13 cellular contexts compared by ENCODE assay signal in genomic region chr10:34049887-34050286, GRCh38.
DNase-seq lines count a peak whose midpoint lies in the region; ATAC-seq, FAIRE-seq and TF ChIP-seq lines count a peak whose summit lies in the region.
"Had no signal": no experiment of that assay in that cellular context is flagged by ENCODE, and none has a peak within 500 bp of the region (broad histone marks: within the 10 kb centered on the region; RNA-seq: fewer than 3 reads in every experiment).

No MANE protein-coding gene starts in this region.

- no peak for TF ChIP-seq RAD21 in HepG2 (CRISPR knock-in tag; IDR thresholded peaks at IDR 0.05)

- no peak for TF ChIP-seq POLR2A in HepG2 (IDR thresholded peaks at IDR 0.05; ENCODE audit: insufficient read depth in 1 of 2, low read depth in 2 of 2, low read length in 2 of 2)

- POLR2A ChIA-PET in HepG2 (lab: Yijun Ruan, JAX) = no interaction called here

- no peak for TF ChIP-seq CTCF in coronary artery (IDR thresholded peaks at IDR 0.05)
- no peak for TF ChIP-seq CTCF in WERI-Rb-1 (IDR thresholded peaks at IDR 0.05; ENCODE audit: low read depth, low read length)
- no peak for TF ChIP-seq CTCF in HepG2 (CRISPR knock-in tag; IDR thresholded peaks at IDR 0.05)

- intact Hi-C loops in HepG2 (cut with micrococcal nuclease; ENCODE audit: unreplicated experiment) = no loop called here

- TF ChIP-seq EP300 in HepG2 (IDR thresholded peaks at IDR 0.05; ENCODE audit: low read depth in 2 of 2, low read length in 2 of 2) = no peak
- TF ChIP-seq EP300 in HepG2 (CRISPR knock-in tag; IDR thresholded peaks at IDR 0.05; ENCODE audit: borderline replicate concordance) = no peak

- no peak overlapping the region for H3K9ac ChIP-seq in HepG2 (ENCODE audit: insufficient read depth, low read depth, low read length)
- H3K9ac ChIP-seq: parathyroid adenoma had no signal

- no peak for ATAC-seq in HG02571 (IDR thresholded peaks at IDR 0.05; ENCODE audit: unreplicated experiment)
- no peak for ATAC-seq in HG03571 (IDR thresholded peaks at IDR 0.05; ENCODE audit: unreplicated experiment)
- no peak for ATAC-seq in HepG2
- ATAC-seq: Panc1, WTC11 had no signal

- no peak overlapping the region for H2AFZ ChIP-seq in HepG2 (ENCODE audit: low read length)
- H2AFZ ChIP-seq: parathyroid adenoma had no signal

- H3K4me3 ChIP-seq in MG63 (no peak overlapping the region), coronary artery (no peak overlapping the region), WERI-Rb-1 (ENCODE audit: low read depth, low read length) (no peak overlapping the region), HepG2 (replicated peaks in 1 of 3; ENCODE audit: insufficient read depth in 1 of 3, low read depth in 2 of 3, low read length in 3 of 3) (no peak overlapping the region)

- H4K20me1 ChIP-seq in HepG2 (ENCODE audit: insufficient read depth, low read length) = no peaks in the 10 kb centered on the region

- in situ Hi-C loops in HepG2 (cut with HindIII; ENCODE audit: extremely low pct_ligation_motif_present, low pct_unique_long_range_greater_than_20kb) = no loop called here

- H3K4me2 ChIP-seq in HepG2 (ENCODE audit: low read depth, low read length) = no peak overlapping the region

- BruUV-seq in HepG2 (replicated peaks; lab: Mats Ljungman, UMichigan) = no TSS peak

- no peaks in the 10 kb centered on the region for H3K27me3 ChIP-seq in MG63
- no peaks in the 10 kb centered on the region for H3K27me3 ChIP-seq in WERI-Rb-1 (ENCODE audit: insufficient read depth, low read depth, severe bottlenecking)
- peaks cover 0 to 4% of the 10 kb centered on the region in 2 experiments; a peak in 2 of 5 replicates for H3K27me3 ChIP-seq in HepG2 (ENCODE audit: control insufficient read depth in 1 of 2, insufficient read depth in 2 of 2, low read length in 2 of 2)

- DNase-seq in COLO829 (ENCODE audit: low spot score) (peak; percentile 31), MG63 (peak; percentile 8), coronary artery (ENCODE audit: low spot score) (peak; percentile 14), putamen (ENCODE audit: low spot score) (peak; percentile 38), WERI-Rb-1 (no peak), HepG2 (ENCODE audit: low spot score) (no peak)
- DNase-seq: NCI-H1694 treated with DMSO at 0.1 percent for 48 hours had no signal

- H3K36me3 ChIP-seq in MG63 = no peaks in the 10 kb centered on the region
- no peaks in the 10 kb centered on the region for H3K36me3 ChIP-seq in WERI-Rb-1
- no peaks in the 10 kb centered on the region for H3K36me3 ChIP-seq in HepG2 (replicated peaks in 1 of 2; ENCODE audit: control insufficient read depth in 1 of 2, insufficient read depth in 2 of 2, low read length in 2 of 2)

- no peaks in the 10 kb centered on the region for H3K79me2 ChIP-seq in HepG2 (ENCODE audit: insufficient read depth, low read length)
- H3K79me2 ChIP-seq: parathyroid adenoma had no signal

- CTCF ChIA-PET in HepG2 (lab: Yijun Ruan, JAX; ENCODE audit: low intra/inter-chr PET ratio, low total read pairs) = no interaction called here

- no peaks in the 10 kb centered on the region for H3K4me1 ChIP-seq in HepG2 (ENCODE audit: insufficient read depth, low read length)
- H3K4me1 ChIP-seq: parathyroid adenoma had no signal

- WGBS in HepG2 (ENCODE audit: low lambda C conversion rate) = 13% methylated on average over 9 of the region's 9 CpGs

- H3K9me3 ChIP-seq in MG63 (no peaks in the 10 kb centered on the region), WERI-Rb-1 (ENCODE audit: severe bottlenecking) (no peaks in the 10 kb centered on the region), HepG2 (ENCODE audit: low read length) (no peaks in the 10 kb centered on the region)

- no peak for FAIRE-seq in HepG2 (lab: Jason Lieb, UNC)
- FAIRE-seq: keratinocyte had no signal

- H3K27ac ChIP-seq in coronary artery = no peak overlapping the region
- no peak overlapping the region for H3K27ac ChIP-seq in WERI-Rb-1
- no peak overlapping the region for H3K27ac ChIP-seq in HepG2 (ENCODE audit: extremely low read length, insufficient read depth, low read length)
- H3K27ac ChIP-seq: parathyroid adenoma had no signal

TF ChIP-seq in HepG2, 621 proteins besides CTCF, POLR2A, EP300 and RAD21:
- TF ChIP-seq ZNF782 (CRISPR knock-in tag; IDR thresholded peaks at IDR 0.05; ENCODE audit: borderline replicate concordance) = no peak
- TF ChIP-seq CENPBD1 (CRISPR knock-in tag; IDR thresholded peaks at IDR 0.05; ENCODE audit: borderline replicate concordance, low read depth) = no peak

Comparison
In these comparisons a context has a peak if more than half of its experiments do, and no peak if none do; other contexts are left out.
1. DNase-seq: peak in COLO829 (single experiment), MG63 (single experiment), coronary artery (single experiment) and putamen (single experiment); none in WERI-Rb-1 (single experiment) and HepG2 (single experiment).